Comparison of ENCODE assay signal across 9 cellular contexts in the genomic region with DNA sequence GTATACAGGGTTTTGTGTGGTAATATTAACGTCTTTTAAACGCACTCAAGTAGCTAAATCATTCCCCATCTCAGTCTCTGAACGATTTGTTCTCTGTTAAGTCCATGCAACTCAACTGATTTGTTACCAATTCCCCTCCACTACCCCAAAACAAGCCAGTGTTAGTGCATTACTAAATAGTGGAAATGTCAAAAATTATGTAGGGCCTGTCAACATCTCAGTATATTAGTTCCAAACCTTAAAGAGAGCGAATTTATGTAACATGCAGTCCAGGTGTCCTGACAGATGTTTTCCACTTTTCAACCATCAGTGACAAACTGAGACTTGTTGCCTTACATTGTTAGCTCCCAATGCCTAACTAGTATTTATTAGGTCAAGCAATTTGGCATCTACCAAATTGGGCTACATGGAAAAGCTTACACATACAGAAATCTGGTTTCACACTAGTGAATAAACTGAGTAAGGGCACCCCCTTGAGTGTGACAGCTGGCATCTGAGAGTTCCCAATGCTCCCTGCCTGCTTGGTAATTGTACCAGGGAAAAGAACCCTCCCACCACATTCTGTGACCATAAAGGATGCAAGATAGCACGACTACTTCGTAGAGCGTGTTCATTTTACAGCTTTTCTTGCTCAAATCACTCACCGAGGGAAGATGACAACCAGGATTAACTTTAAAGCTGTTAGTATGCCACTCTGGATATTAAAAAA. TPM values are rescaled to one million over a fixed set of nuclear protein-coding genes. Genes with fewer than 3 reads are reported as not detected.
DNase-seq lines count a peak whose midpoint lies in the region; ATAC-seq and TF ChIP-seq lines count a peak whose summit lies in the region.
"Had no signal": no experiment of that assay in that cellular context is flagged by ENCODE, and none has a peak within 500 bp of the region (broad histone marks: within the 10 kb centered on the region; RNA-seq: fewer than 3 reads in every experiment).

No MANE protein-coding gene starts in this region.

- TF ChIP-seq RAD21 in liver (IDR thresholded peaks at IDR 0.05), result no peak

- no TSS peak for BruUV-seq in Caco-2 (replicated peaks; lab: Mats Ljungman, UMichigan)

- 90% methylated on average over 8 of the region's 8 CpGs for WGBS in liver

- TF ChIP-seq CTCF in Caco-2 (IDR thresholded peaks at IDR 0.05; ENCODE audit: insufficient read depth in 1 of 2, low read depth in 1 of 2, low read length in 1 of 2, severe bottlenecking in 1 of 2, unreplicated experiment in 1 of 2), result no peak
- TF ChIP-seq CTCF in liver (IDR thresholded peaks at IDR 0.05; ENCODE audit: low read depth, low read length, missing input control), result no peak
- TF ChIP-seq CTCF in ascending aorta (IDR thresholded peaks at IDR 0.05), result no peak

- H3K9me3 ChIP-seq in Caco-2, result no peaks in the 10 kb centered on the region
- H3K9me3 ChIP-seq in liver (ENCODE audit: control insufficient read depth in 4 of 4, low read length in 3 of 4), result no peaks in the 10 kb centered on the region
- no peaks in the 10 kb centered on the region for H3K9me3 ChIP-seq in ascending aorta

- H3K4me1 ChIP-seq in Caco-2, result 0 out of 2 replicates have a peak, but pooled peaks cover 7% of the 10 kb centered on the region
- peaks cover 5 to 30% (median 9%) of the 10 kb centered on the region in 4 donors for H3K4me1 ChIP-seq in liver (ENCODE audit: control insufficient read depth in 4 of 4, insufficient read depth in 4 of 4, low read length in 3 of 4)
- peaks cover 0 to 22% of the 10 kb centered on the region in 2 donors for H3K4me1 ChIP-seq in ascending aorta

- H3K4me3 ChIP-seq in Caco-2 (ENCODE audit: low read depth, low read length), result no peak overlapping the region
- no peak overlapping the region for H3K4me3 ChIP-seq in liver (ENCODE audit: low read depth in 1 of 3, low read length in 3 of 3)
- no peak overlapping the region for H3K4me3 ChIP-seq in ascending aorta

- no peaks in the 10 kb centered on the region for H3K9me3 Mint-ChIP-seq in Caco-2 (ENCODE audit: unreplicated experiment)

- H3K27ac ChIP-seq in liver (ENCODE audit: low read depth in 1 of 2, low read length in 2 of 2) (no peak overlapping the region), ascending aorta (no peak overlapping the region)

- H3K36me3 Mint-ChIP-seq in Caco-2 (ENCODE audit: insufficient read depth, unreplicated experiment), result peaks cover 100% of the 10 kb centered on the region

- H3K9ac ChIP-seq in liver (ENCODE audit: low read depth in 1 of 2, low read length in 2 of 2), result no peak overlapping the region

- CTCF ChIA-PET in Caco-2 (lab: Charles Lee), result interaction anchor here (1.3 kb wide), 1 partner anchor 36 kb away, joined by 3 read pairs; the partner anchor contains the start of gene NFE2L3

- intact Hi-C loops in Caco-2 (cut with micrococcal nuclease; ENCODE audit: unreplicated experiment) (loop anchor here (2.0 to 10.0 kb wide), 3 partner anchors 98 to 296 kb away; no protein-coding TSS in a partner anchor), ascending aorta (cut with DNase I) (no loop called here)

- no peak for DNase-seq in Caco-2
- no peak for DNase-seq in ascending aorta (ENCODE audit: low spot score in 2 of 2)
- DNase-seq: effector memory CD4-positive, alpha-beta T cell; NCI-H526 had no signal

- H3K4me1 Mint-ChIP-seq in Caco-2 (ENCODE audit: low read depth, unreplicated experiment), result peaks cover 35% of the 10 kb centered on the region

- H3K36me3 ChIP-seq in Caco-2 (ENCODE audit: control insufficient read depth, insufficient read depth, low read length), result peaks cover 5% of the 10 kb centered on the region; the same call in 1 of the 2 replicates
- H3K36me3 ChIP-seq in liver (ENCODE audit: control insufficient read depth in 4 of 4, insufficient read depth in 3 of 4, low read depth in 1 of 4, low read length in 3 of 4), result peaks cover 6 to 54% (median 50%) of the 10 kb centered on the region in 4 donors
- peaks cover 52 to 71% of the 10 kb centered on the region in 2 donors for H3K36me3 ChIP-seq in ascending aorta

- ATAC-seq in SK-N-SH treated with all-trans-retinoic acid at 6 μM for 48 hours (no peak; the same call in 1 of the 3 replicates), GM21529 (IDR thresholded peaks at IDR 0.05; ENCODE audit: unreplicated experiment) (no peak), HG03025 (IDR thresholded peaks at IDR 0.05; ENCODE audit: low FRiP score, unreplicated experiment) (no peak)

- TF ChIP-seq POLR2A in GM19193 (IDR thresholded peaks at IDR 0.05; ENCODE audit: extremely low read depth, insufficient read depth, insufficient read length), result peak; percentile 47

- H3K27me3 ChIP-seq in Caco-2 (replicated peaks; ENCODE audit: control insufficient read depth, insufficient read depth, low read length) (no peaks in the 10 kb centered on the region), liver (ENCODE audit: control insufficient read depth in 4 of 4, insufficient read depth in 4 of 4, low read length in 3 of 4) (no peaks in the 10 kb centered on the region), ascending aorta (no peaks in the 10 kb centered on the region)

- H3K4me3 Mint-ChIP-seq in Caco-2 (ENCODE audit: unreplicated experiment), result no peak overlapping the region

- H3K27me3 Mint-ChIP-seq in Caco-2 (ENCODE audit: insufficient read depth, unreplicated experiment), result no peaks in the 10 kb centered on the region

- peak overlapping the region; percentile 15 for H3K27ac Mint-ChIP-seq in Caco-2 (ENCODE audit: unreplicated experiment)

- POLR2A ChIA-PET in Caco-2 (lab: Charles Lee), result interaction anchor here (1.6 kb wide), 1 partner anchor 13 kb away, joined by 6 read pairs; the partner anchor contains the start of gene CBX3

TF ChIP-seq in SK-N-SH treated with all-trans-retinoic acid at 6 μM for 48 hours, 23 proteins besides CTCF, POLR2A, EP300 and RAD21 (continues in another document):
- TF ChIP-seq CSRNP3 (CRISPR knock-in tag; IDR thresholded peaks at IDR 0.05), result peak; percentile 86

TF ChIP-seq in liver, 16 proteins besides CTCF, POLR2A, EP300 and RAD21:
- TF ChIP-seq, protein P1, sequence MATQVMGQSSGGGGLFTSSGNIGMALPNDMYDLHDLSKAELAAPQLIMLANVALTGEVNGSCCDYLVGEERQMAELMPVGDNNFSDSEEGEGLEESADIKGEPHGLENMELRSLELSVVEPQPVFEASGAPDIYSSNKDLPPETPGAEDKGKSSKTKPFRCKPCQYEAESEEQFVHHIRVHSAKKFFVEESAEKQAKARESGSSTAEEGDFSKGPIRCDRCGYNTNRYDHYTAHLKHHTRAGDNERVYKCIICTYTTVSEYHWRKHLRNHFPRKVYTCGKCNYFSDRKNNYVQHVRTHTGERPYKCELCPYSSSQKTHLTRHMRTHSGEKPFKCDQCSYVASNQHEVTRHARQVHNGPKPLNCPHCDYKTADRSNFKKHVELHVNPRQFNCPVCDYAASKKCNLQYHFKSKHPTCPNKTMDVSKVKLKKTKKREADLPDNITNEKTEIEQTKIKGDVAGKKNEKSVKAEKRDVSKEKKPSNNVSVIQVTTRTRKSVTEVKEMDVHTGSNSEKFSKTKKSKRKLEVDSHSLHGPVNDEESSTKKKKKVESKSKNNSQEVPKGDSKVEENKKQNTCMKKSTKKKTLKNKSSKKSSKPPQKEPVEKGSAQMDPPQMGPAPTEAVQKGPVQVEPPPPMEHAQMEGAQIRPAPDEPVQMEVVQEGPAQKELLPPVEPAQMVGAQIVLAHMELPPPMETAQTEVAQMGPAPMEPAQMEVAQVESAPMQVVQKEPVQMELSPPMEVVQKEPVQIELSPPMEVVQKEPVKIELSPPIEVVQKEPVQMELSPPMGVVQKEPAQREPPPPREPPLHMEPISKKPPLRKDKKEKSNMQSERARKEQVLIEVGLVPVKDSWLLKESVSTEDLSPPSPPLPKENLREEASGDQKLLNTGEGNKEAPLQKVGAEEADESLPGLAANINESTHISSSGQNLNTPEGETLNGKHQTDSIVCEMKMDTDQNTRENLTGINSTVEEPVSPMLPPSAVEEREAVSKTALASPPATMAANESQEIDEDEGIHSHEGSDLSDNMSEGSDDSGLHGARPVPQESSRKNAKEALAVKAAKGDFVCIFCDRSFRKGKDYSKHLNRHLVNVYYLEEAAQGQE (IDR thresholded peaks at IDR 0.05), result no peak
- peak; percentile 8 for TF ChIP-seq SP1 (IDR thresholded peaks at IDR 0.05)

RNA-seq across cellular contexts. Expression of gene HNRNPA2B1, which starts 12.1 kb away (rescaled TPM):
- 799 and 839 TPM in 2 replicates for total RNA-seq in Caco-2 (2022)
- 100 to 1,000 TPM; 128 to 168 TPM for total RNA-seq in liver
- polyA plus RNA-seq in liver, result 100 to 1,000 TPM; 195 to 295 TPM
- total RNA-seq in ascending aorta, result 57.0 TPM

RNA-seq across cellular contexts. Expression of gene CBX3, which starts 13.1 kb away (rescaled TPM):
- total RNA-seq in Caco-2 (2022), result 215 and 226 TPM in 2 replicates
- total RNA-seq in liver, result 10 to 100 TPM; 35.0 to 53.3 TPM
- polyA plus RNA-seq in liver, result 10 to 100 TPM; 26.9 to 31.1 TPM
- 32.1 TPM for total RNA-seq in ascending aorta

RNA-seq across cellular contexts. Expression of gene NFE2L3, which starts 36.4 kb away (rescaled TPM):
- total RNA-seq in Caco-2 (2022), result 38.4 and 39.2 TPM in 2 replicates
- 1 to 10 TPM in 1 of 2 donors, under 1 TPM in 1; 0.92 to 1.9 TPM for total RNA-seq in liver
- polyA plus RNA-seq in liver, result 1 to 10 TPM in 1 of 2 donors, under 1 TPM in 1; 0.32 to 1.8 TPM
- 10.0 TPM for total RNA-seq in ascending aorta
